ENCODE assay signal across 12 cellular contexts in genomic region chr1:151872776-151873175, GRCh38. TPM values are rescaled to one million over a fixed set of nuclear protein-coding genes. Genes with fewer than 3 reads are reported as not detected.
A peak's percentile ranks its signal among the peaks of the same experiment; 100 is the strongest.
DNase-seq lines count a peak whose midpoint lies in the region; ATAC-seq and TF ChIP-seq lines count a peak whose summit lies in the region.
"Not testable (repeated sequence)": the region's sequence is repeated elsewhere in the genome, so short reads cannot be mapped to it uniquely, and the experiment has no call there.
"Had no signal": no experiment of that assay in that cellular context is flagged by ENCODE, and none has a peak within 500 bp of the region (broad histone marks: within the 10 kb centered on the region; RNA-seq: fewer than 3 reads in every experiment).

No MANE protein-coding gene starts in this region.

- H3K18ac ChIP-seq in mesendoderm (ENCODE audit: low read length) = not testable (repeated sequence)

- not testable (repeated sequence) for H3K23ac ChIP-seq in mesendoderm (ENCODE audit: low read length)

- H3K79me1 ChIP-seq in mesendoderm (ENCODE audit: low read length) = not testable (repeated sequence)

- H3K4me3 Mint-ChIP-seq in T-helper 17 cell; activated T-cell treated with anti-CD3 and anti-CD28 coated beads, Interleukin-2, amount 50 U/mL, for 24 hours; stimulated activated memory B cell treated with anti-CD40 and anti-IgM and Interleukin-4, amounts not matched to agents 10 μg/mL and 1 μg/mL and 100 μg/mL, for 72 hours: not testable (repeated sequence)

- peak overlapping the region; percentile 68 for H3K56ac ChIP-seq in mesendoderm (ENCODE audit: low read length)

- H2AK5ac ChIP-seq in mesendoderm (ENCODE audit: low read length) = not testable (repeated sequence)

- DNase-seq in GDM1 (lab: John Stamatoyannopoulos, UW) (peak; percentile 63), NB4 (ENCODE audit: low read depth) (peak; percentile 82), mesendoderm (peak; percentile 57)
- DNase-seq in T-helper 17 cell; activated T-cell treated with anti-CD3 and anti-CD28 coated beads, Interleukin-2, amount 50 U/mL, for 24 hours; breast epithelium (ENCODE audit: low spot score in 2 of 2): not testable (repeated sequence)

- H3K4me1 ChIP-seq in BLaER1 = peaks cover 18% of the 10 kb centered on the region
- not testable (repeated sequence) for H3K4me1 ChIP-seq in breast epithelium; mesendoderm (ENCODE audit: control insufficient read depth, low read depth, low read length)

- not testable (repeated sequence) for H3K27me3 ChIP-seq in BLaER1; breast epithelium; mesendoderm (ENCODE audit: insufficient read depth, low read length, poor library complexity)

- not testable (repeated sequence) for H3K36me3 ChIP-seq in BLaER1; breast epithelium; mesendoderm (ENCODE audit: control insufficient read depth, insufficient read depth, low read length)

- not testable (repeated sequence) for H4K8ac ChIP-seq in mesendoderm (ENCODE audit: low read depth, low read length)

- H4K5ac ChIP-seq in mesendoderm (ENCODE audit: low read length) = not testable (repeated sequence)

- H3K4me3 ChIP-seq in BLaER1; NB4 (ENCODE audit: low read depth, low read length); breast epithelium; mesendoderm (ENCODE audit: low read length): not testable (repeated sequence)

- TF ChIP-seq POLR2A in NB4 (IDR thresholded peaks at IDR 0.05; ENCODE audit: extremely low read depth, insufficient read length); breast epithelium (IDR thresholded peaks at IDR 0.05): not testable (repeated sequence)

- H3K27me3 Mint-ChIP-seq in T-helper 17 cell; activated T-cell treated with anti-CD3 and anti-CD28 coated beads, Interleukin-2, amount 50 U/mL, for 24 hours; stimulated activated memory B cell treated with anti-CD40 and anti-IgM and Interleukin-4, amounts not matched to agents 10 μg/mL and 1 μg/mL and 100 μg/mL, for 72 hours: not testable (repeated sequence)

- H2BK15ac ChIP-seq in mesendoderm (replicated peaks; ENCODE audit: low read depth) = not testable (repeated sequence)

- H2BK120ac ChIP-seq in mesendoderm (ENCODE audit: low read depth, low read length) = not testable (repeated sequence)

- peak overlapping the region; percentile 75 for H3K27ac Mint-ChIP-seq in T-helper 17 cell
- peak overlapping the region; percentile 42 for H3K27ac Mint-ChIP-seq in activated T-cell treated with anti-CD3 and anti-CD28 coated beads, Interleukin-2, amount 50 U/mL, for 24 hours
- H3K27ac Mint-ChIP-seq in stimulated activated memory B cell treated with anti-CD40 and anti-IgM and Interleukin-4, amounts not matched to agents 10 μg/mL and 1 μg/mL and 100 μg/mL, for 72 hours = peak overlapping the region; percentile 5

- ATAC-seq in T-helper 17 cell; stimulated activated memory B cell treated with anti-CD40 and anti-IgM and Interleukin-4, amounts not matched to agents 10 μg/mL and 1 μg/mL and 100 μg/mL, for 72 hours: not testable (repeated sequence)

- H3K9ac ChIP-seq in BLaER1; mesendoderm (ENCODE audit: low read length): not testable (repeated sequence)

- not testable (repeated sequence) for H3K36me3 Mint-ChIP-seq in T-helper 17 cell (ENCODE audit: low read depth)
- H3K36me3 Mint-ChIP-seq in activated T-cell treated with anti-CD3 and anti-CD28 coated beads, Interleukin-2, amount 50 U/mL, for 24 hours (ENCODE audit: low read depth) = peaks cover 51% of the 10 kb centered on the region
- H3K36me3 Mint-ChIP-seq in stimulated activated memory B cell treated with anti-CD40 and anti-IgM and Interleukin-4, amounts not matched to agents 10 μg/mL and 1 μg/mL and 100 μg/mL, for 72 hours = peaks cover 30% of the 10 kb centered on the region

- H4K20me1 ChIP-seq in BLaER1 = not testable (repeated sequence)

- WGBS in mesendoderm (ENCODE audit: extremely low coverage, insufficient coverage, low lambda C conversion rate) = no CpG with 5 or more reads among the region's 9 CpGs

- not testable (repeated sequence) for H3K27ac ChIP-seq in BLaER1; mesendoderm (ENCODE audit: low read depth, low read length)
- H3K27ac ChIP-seq in breast epithelium = peak overlapping the region; percentile 83 to 87

- not testable (repeated sequence) for H2BK5ac ChIP-seq in mesendoderm (ENCODE audit: low read length)

- not testable (repeated sequence) for H3K79me2 ChIP-seq in mesendoderm (ENCODE audit: control insufficient read depth, insufficient read depth, low read length)

- H3K4me2 ChIP-seq in BLaER1 = peak overlapping the region; percentile 66
- H3K4me2 ChIP-seq in mesendoderm (ENCODE audit: low read length) = not testable (repeated sequence)

- not testable (repeated sequence) for H3K9me3 Mint-ChIP-seq in activated T-cell treated with anti-CD3 and anti-CD28 coated beads, Interleukin-2, amount 50 U/mL, for 24 hours; stimulated activated memory B cell treated with anti-CD40 and anti-IgM and Interleukin-4, amounts not matched to agents 10 μg/mL and 1 μg/mL and 100 μg/mL, for 72 hours

- H3K4ac ChIP-seq in mesendoderm (ENCODE audit: low read depth, low read length) = not testable (repeated sequence)

- TF ChIP-seq CTCF in NB4 (IDR thresholded peaks at IDR 0.05; ENCODE audit: low read depth, low read length) = peak; percentile 5
- not testable (repeated sequence) for TF ChIP-seq CTCF in breast epithelium (IDR thresholded peaks at IDR 0.05)

- not testable (repeated sequence) for H3K9me3 ChIP-seq in BLaER1; T-helper 17 cell (ENCODE audit: control insufficient read depth, low read length, poor library complexity, severe bottlenecking); breast epithelium

- intact Hi-C loops in breast epithelium (cut with DNase I; ENCODE audit: low total_unique reads) = not testable (repeated sequence)

- H3K4me1 Mint-ChIP-seq in T-helper 17 cell = peaks cover 18% of the 10 kb centered on the region
- peaks cover 22% of the 10 kb centered on the region for H3K4me1 Mint-ChIP-seq in activated T-cell treated with anti-CD3 and anti-CD28 coated beads, Interleukin-2, amount 50 U/mL, for 24 hours (ENCODE audit: low read depth)
- H3K4me1 Mint-ChIP-seq in stimulated activated memory B cell treated with anti-CD40 and anti-IgM and Interleukin-4, amounts not matched to agents 10 μg/mL and 1 μg/mL and 100 μg/mL, for 72 hours = not testable (repeated sequence)

RNA-seq across cellular contexts. Expression of gene THEM5, which starts 19.3 kb away (rescaled TPM):
- under 1 TPM in 1 of 2 donors, not detected in 1; 0.89 TPM for total RNA-seq in T-helper 17 cell
- not detected for total RNA-seq in breast epithelium
- not detected for polyA plus RNA-seq in mesendoderm (2013, experiment 1 of 2)
- polyA plus RNA-seq in mesendoderm (2013, experiment 2 of 2) = not detected
- total RNA-seq: H4, IMR-90, MCF 10A, PC-9 had no signal
- polyA plus RNA-seq: IMR-90 had no signal

RNA-seq across cellular contexts. Expression of gene C2CD4D, which starts 33.2 kb away (rescaled TPM):
- total RNA-seq in T-helper 17 cell (1 to 10 TPM; 1.9 to 2.3 TPM), breast epithelium (under 1 TPM in 2 of 3 donors, not detected in 1; 0.32 to 0.73 TPM)
- polyA plus RNA-seq in mesendoderm (2013, experiment 1 of 2) = 0.63 TPM
- polyA plus RNA-seq in mesendoderm (2013, experiment 2 of 2) = 0.55 TPM
- total RNA-seq: H4, IMR-90, MCF 10A had no signal
- polyA plus RNA-seq: IMR-90 had no signal

RNA-seq across cellular contexts. Expression of gene THEM4, which starts 36.5 kb away (rescaled TPM):
- 10 to 100 TPM; 42.2 to 57.3 TPM for total RNA-seq in T-helper 17 cell
- total RNA-seq in breast epithelium = 10 to 100 TPM; 21.6 to 23.7 (median 22.2) TPM
- polyA plus RNA-seq in mesendoderm (2013, experiment 1 of 2) = 8.5 TPM
- 8.4 TPM for polyA plus RNA-seq in mesendoderm (2013, experiment 2 of 2)

RNA-seq across cellular contexts. Expression of gene RORC, which starts 41.2 kb away (rescaled TPM):
- total RNA-seq in T-helper 17 cell (10 to 100 TPM; 38.4 to 42.5 TPM), breast epithelium (10 to 100 TPM in 2 of 3 donors, 1 to 10 TPM in 1; 7.8 to 48.6 (median 24.9) TPM)
- polyA plus RNA-seq in mesendoderm (2013, experiment 1 of 2) = 0.25 TPM
- polyA plus RNA-seq in mesendoderm (2013, experiment 2 of 2) = 0.25 TPM
- total RNA-seq: IMR-90 had no signal
- polyA plus RNA-seq: IMR-90 had no signal

Comparison
In these comparisons a context has a peak if more than half of its experiments do, and no peak if none do; other contexts are left out.
1. H3K27ac Mint-ChIP-seq: peak in every context shown above with its lines; median percentile 75 in T-helper 17 cell; 42 in activated T-cell treated with anti-CD3 and anti-CD28 coated beads, Interleukin-2, amount 50 U/mL, for 24 hours; 5 in stimulated activated memory B cell treated with anti-CD40 and anti-IgM and Interleukin-4, amounts not matched to agents 10 μg/mL and 1 μg/mL and 100 μg/mL, for 72 hours.